Comparison of ENCODE assay signal across 16 cellular contexts in genomic region chr15:31283046-31283445, GRCh38. TPM values are rescaled to one million over a fixed set of nuclear protein-coding genes. Genes with fewer than 3 reads are reported as not detected.
DNase-seq lines count a peak whose midpoint lies in the region; ATAC-seq, FAIRE-seq and TF ChIP-seq lines count a peak whose summit lies in the region.
"Had no signal": no experiment of that assay in that cellular context is flagged by ENCODE, and none has a peak within 500 bp of the region (broad histone marks: within the 10 kb centered on the region; RNA-seq: fewer than 3 reads in every experiment).

No MANE protein-coding gene starts in this region.

- H3K4me3 Mint-ChIP-seq in activated CD8-positive, alpha-beta memory T cell treated with anti-CD3 and anti-CD28 coated beads, Interleukin-2, amount 10 ng/mL, durations not matched to agents 7 days and 5 days: no peak overlapping the region
- H3K4me3 Mint-ChIP-seq in progenitor cell of endocrine pancreas (ENCODE audit: low read depth): no peak overlapping the region
- H3K4me3 Mint-ChIP-seq: CD8-positive, alpha-beta memory T cell; H9 had no signal

- peaks cover 4% of the 10 kb centered on the region for H3K9me1 ChIP-seq in K562 (ENCODE audit: control insufficient read depth, insufficient read depth, low read length)

- DNase-seq in activated CD8-positive, alpha-beta memory T cell treated with anti-CD3 and anti-CD28 coated beads, Interleukin-2, amount 10 ng/mL, durations not matched to agents 7 days and 5 days: peak; percentile 27
- DNase-seq in activated CD8-positive, alpha-beta memory T cell treated with anti-CD3 and anti-CD28 coated beads for 24 hours: no peak
- DNase-seq in K562 (ENCODE audit: extremely low read depth in 1 of 4, low spot score in 3 of 4) (peak in 2 of 4 experiments; percentile 18 to 35), progenitor cell of endocrine pancreas (ENCODE audit: low spot score, unreplicated experiment) (peak; percentile 3), DMS53 treated with DMSO at 0.1 percent for 48 hours (lab: John Stamatoyannopoulos, UW; ENCODE audit: unreplicated experiment) (no peak)
- DNase-seq: AML-193; Caco-2; CD8-positive, alpha-beta memory T cell; GF-D8; GOT3; H9 had no signal

- CTCF ChIA-PET in activated CD8-positive, alpha-beta memory T cell treated with anti-CD3 and anti-CD28 coated beads, Interleukin-2, amount 10 ng/mL, durations not matched to agents 7 days and 5 days (lab: Charles Lee): no interaction called here
- CTCF ChIA-PET in K562 (lab: Yijun Ruan, JAX; ENCODE audit: low intra/inter-chr PET ratio): no interaction called here

- no peak overlapping the region for H3K27ac Mint-ChIP-seq in activated CD8-positive, alpha-beta memory T cell treated with anti-CD3 and anti-CD28 coated beads, Interleukin-2, amount 10 ng/mL, durations not matched to agents 7 days and 5 days
- no peak overlapping the region for H3K27ac Mint-ChIP-seq in progenitor cell of endocrine pancreas
- H3K27ac Mint-ChIP-seq: CD8-positive, alpha-beta memory T cell; H9 had no signal

- POLR2A ChIA-PET in K562 (lab: Yijun Ruan, JAX): no interaction called here

- peak; percentile 6 for FAIRE-seq in K562 (lab: Jason Lieb, UNC)
- FAIRE-seq: HTR-8/SVneo had no signal

- no peak overlapping the region for H3K9ac ChIP-seq in K562 (ENCODE audit: insufficient read depth in 1 of 2, low read depth in 2 of 2, low read length in 2 of 2)
- H3K9ac ChIP-seq: BLaER1 had no signal

- ATAC-seq in activated CD8-positive, alpha-beta memory T cell treated with anti-CD3 and anti-CD28 coated beads, Interleukin-2, amount 10 ng/mL, durations not matched to agents 7 days and 5 days: no peak
- ATAC-seq in K562 (peak; percentile 51; the same call in 1 of the 3 replicates), GM21526 (IDR thresholded peaks at IDR 0.05; ENCODE audit: low FRiP score, unreplicated experiment) (no peak), GM19463 (IDR thresholded peaks at IDR 0.05; ENCODE audit: unreplicated experiment) (no peak)

- TF ChIP-seq RAD21 in K562 (CRISPR knock-in tag; conservative IDR thresholded peaks at IDR 0.05 in 1 of 2, IDR thresholded peaks at IDR 0.05 in 1 of 2): no peak

- H3K4me1 ChIP-seq in K562 (replicated peaks in 1 of 2; ENCODE audit: control insufficient read depth in 2 of 2, insufficient read depth in 2 of 2, low read length in 2 of 2): peaks cover 0 to 7% of the 10 kb centered on the region in 2 experiments; a peak in 2 of 5 replicates
- H3K4me1 ChIP-seq: Caco-2 had no signal

- H3K9me3 ChIP-seq in K562 (replicated peaks; ENCODE audit: control insufficient read depth, insufficient read depth, low read depth, low read length): no peaks in the 10 kb centered on the region

- TF ChIP-seq CTCF in K562 (IDR thresholded peaks at IDR 0.05 in 2 of 3, conservative IDR thresholded peaks at IDR 0.05 in 1 of 3; ENCODE audit: insufficient read depth in 2 of 3, low read depth in 1 of 3, low read length in 3 of 3) (no peak), progenitor cell of endocrine pancreas (IDR thresholded peaks at IDR 0.05; ENCODE audit: unreplicated experiment) (no peak)

- H3K4me3 ChIP-seq in K562: no peak overlapping the region
- H3K4me3 ChIP-seq: BLaER1 had no signal

- no peak overlapping the region for H3K4me2 ChIP-seq in K562 (ENCODE audit: insufficient read depth, low read length)
- H3K4me2 ChIP-seq: BLaER1 had no signal

- H3K27me3 Mint-ChIP-seq in activated CD8-positive, alpha-beta memory T cell treated with anti-CD3 and anti-CD28 coated beads, Interleukin-2, amount 10 ng/mL, durations not matched to agents 7 days and 5 days: no peaks in the 10 kb centered on the region
- H3K27me3 Mint-ChIP-seq in progenitor cell of endocrine pancreas: no peaks in the 10 kb centered on the region
- H3K27me3 Mint-ChIP-seq: CD8-positive, alpha-beta memory T cell had no signal

- peaks cover 2 to 23% of the 10 kb centered on the region in 2 experiments; a peak in 3 of 5 replicates for H3K27me3 ChIP-seq in K562 (ENCODE audit: control insufficient read depth in 2 of 2, insufficient read depth in 2 of 2, low read length in 2 of 2)
- H3K27me3 ChIP-seq: BLaER1 had no signal

- intact Hi-C loops in K562 (cut with micrococcal nuclease): no loop called here

- no peak for TF ChIP-seq POLR2A in K562 (conservative IDR thresholded peaks at IDR 0.05)

- BruUV-seq in K562 (replicated peaks; lab: Mats Ljungman, UMichigan): no TSS peak

- no peaks in the 10 kb centered on the region; the same call in 1 of the 2 replicates for H4K20me1 ChIP-seq in K562 (replicated peaks; ENCODE audit: control insufficient read depth, insufficient read depth, low read length)
- H4K20me1 ChIP-seq: BLaER1 had no signal

- no peaks in the 10 kb centered on the region for H3K79me2 ChIP-seq in K562 (ENCODE audit: control insufficient read depth, insufficient read depth, low read length)

- H3K36me3 ChIP-seq in K562 (ENCODE audit: control insufficient read depth, insufficient read depth, low read length): no peaks in the 10 kb centered on the region
- H3K36me3 ChIP-seq: BLaER1 had no signal

- no peaks in the 10 kb centered on the region for H3K4me1 Mint-ChIP-seq in activated CD8-positive, alpha-beta memory T cell treated with anti-CD3 and anti-CD28 coated beads, Interleukin-2, amount 10 ng/mL, durations not matched to agents 7 days and 5 days
- peaks cover 10% of the 10 kb centered on the region for H3K4me1 Mint-ChIP-seq in progenitor cell of endocrine pancreas (ENCODE audit: low read depth)

- 0% methylated on average over 4 of the region's 4 CpGs for WGBS in K562 (ENCODE audit: insufficient coverage, low coverage, missing lambda C conversion rate)

- H3K9me3 Mint-ChIP-seq in activated CD8-positive, alpha-beta memory T cell treated with anti-CD3 and anti-CD28 coated beads, Interleukin-2, amount 10 ng/mL, durations not matched to agents 7 days and 5 days (ENCODE audit: low read depth): no peaks in the 10 kb centered on the region
- H3K9me3 Mint-ChIP-seq in progenitor cell of endocrine pancreas (ENCODE audit: low read depth): peaks cover 8% of the 10 kb centered on the region

- in situ Hi-C loops in K562 (cut with MboI): no loop called here

- H3K27ac ChIP-seq in K562 (ENCODE audit: extremely low read depth, low read depth, low read length): no peak overlapping the region
- H3K27ac ChIP-seq: 22Rv1, BLaER1 had no signal

- H2AFZ ChIP-seq in K562 (ENCODE audit: low read depth, low read length): no peak overlapping the region

- peaks cover 7% of the 10 kb centered on the region for H3K36me3 Mint-ChIP-seq in activated CD8-positive, alpha-beta memory T cell treated with anti-CD3 and anti-CD28 coated beads, Interleukin-2, amount 10 ng/mL, durations not matched to agents 7 days and 5 days
- no peaks in the 10 kb centered on the region for H3K36me3 Mint-ChIP-seq in progenitor cell of endocrine pancreas (ENCODE audit: insufficient read depth)

- TF ChIP-seq EP300 in K562 (IDR thresholded peaks at IDR 0.05; ENCODE audit: low read length): no peak; the same call in 1 of the 2 replicates

TF ChIP-seq in K562, 482 proteins besides CTCF, POLR2A, EP300 and RAD21 (continues in another document):
- peak; percentile 70 for TF ChIP-seq ARID1B (IDR thresholded peaks at IDR 0.05)
- 0 out of 2 replicates have a peak, but pooled peaks have one; percentile 33 for TF ChIP-seq SMARCA4 (IDR thresholded peaks at IDR 0.05)
- TF ChIP-seq NFIX (CRISPR knock-in tag; IDR thresholded peaks at IDR 0.05; ENCODE audit: low read depth): no peak
- no peak for TF ChIP-seq U2AF1 (optimal IDR thresholded peaks at IDR 0.05; ENCODE audit: low read depth, low read length)
- no peak for TF ChIP-seq RNF219 (CRISPR knock-in tag; IDR thresholded peaks at IDR 0.05)
- TF ChIP-seq TAL1 (IDR thresholded peaks at IDR 0.05): peak; percentile 56
- TF ChIP-seq CBFA2T3 (IDR thresholded peaks at IDR 0.05): peak; percentile 66
- TF ChIP-seq TCF3 (CRISPR knock-in tag; IDR thresholded peaks at IDR 0.05): peak; percentile 68
- TF ChIP-seq HDAC8 (tag; IDR thresholded peaks at IDR 0.05): no peak
- peak; percentile 41 for TF ChIP-seq DPF2 (IDR thresholded peaks at IDR 0.05)
- no peak for TF ChIP-seq ZBED1 (IDR thresholded peaks at IDR 0.05)

RNA-seq across cellular contexts. Expression of gene KLF13, which starts 43.6 kb away (rescaled TPM):
- 100 to 1,000 TPM; 163 to 206 TPM for total RNA-seq in activated CD8-positive, alpha-beta memory T cell treated with anti-CD3 and anti-CD28 coated beads, Interleukin-2, amount 10 ng/mL, durations not matched to agents 7 days and 5 days
- total RNA-seq in K562 (2011; cell fraction: chromatin; rRNA removed; ENCODE audit: low replicate concordance): 3.0 and 4.1 TPM in 2 replicates
- total RNA-seq in K562 (2011; cell fraction: nucleolus; rRNA removed): 3.0 and 4.2 TPM in 2 replicates
- total RNA-seq in K562 (2011; cell fraction: nucleoplasm; rRNA removed): 6.4 and 7.3 TPM in 2 replicates
- total RNA-seq in K562 (2014; rRNA removed): 6.4 and 6.5 TPM in 2 replicates
- 8.1 and 9.6 TPM in 2 replicates for total RNA-seq in K562 (2014; rRNA removed; fragmentation: Illumina TruSeq; extraction: Trizol)
- 4.5 and 6.1 TPM in 2 replicates for total RNA-seq in K562 (2015; rRNA removed; fragmentation: Illumina TruSeq; extraction: Trizol)
- total RNA-seq in K562 (2021): 10.5 and 13.6 TPM in 2 replicates
- 4.1 and 4.8 TPM in 2 replicates for polyA plus RNA-seq in K562 (2011; rRNA removed)
- 2.1 and 2.7 TPM in 2 replicates for polyA plus RNA-seq in K562 (2011; cell fraction: cytosol; rRNA removed)
- polyA plus RNA-seq in K562 (2011; cell fraction: nucleus; rRNA removed): 1.3 and 2.2 TPM in 2 replicates
- 6.4 and 7.3 TPM in 2 replicates for polyA plus RNA-seq in K562 (2012)
- 5.9 TPM in 2 replicates for polyA plus RNA-seq in K562 (2014; fragmentation: Illumina TruSeq; extraction: Trizol)
- polyA plus RNA-seq in K562 (2014; fragmentation: Nextera tagmentation; extraction: Ambion mirVana): 1 to 10 TPM; 1.8 to 2.2 TPM
- 3.0 and 3.3 TPM in 2 replicates for polyA plus RNA-seq in K562 (2014; rRNA removed)
- polyA minus RNA-seq in K562 (2011; rRNA and poly(A)+ RNA removed): 4.6 and 5.4 TPM in 2 replicates
- polyA minus RNA-seq in K562 (2011; cell fraction: cytosol; rRNA and poly(A)+ RNA removed): 3.5 and 4.4 TPM in 2 replicates
- polyA minus RNA-seq in K562 (2011; cell fraction: nucleus; rRNA and poly(A)+ RNA removed): 1.00 and 1.3 TPM in 2 replicates
- 26.9 and 34.0 TPM in 2 replicates for total RNA-seq in progenitor cell of endocrine pancreas

Comparison
In these comparisons a context has a peak if more than half of its experiments do, and no peak if none do; other contexts are left out.
1. DNase-seq: peak in activated CD8-positive, alpha-beta memory T cell treated with anti-CD3 and anti-CD28 coated beads, Interleukin-2, amount 10 ng/mL, durations not matched to agents 7 days and 5 days (single experiment) and progenitor cell of endocrine pancreas (single experiment); none in activated CD8-positive, alpha-beta memory T cell treated with anti-CD3 and anti-CD28 coated beads for 24 hours (single experiment) and DMS53 treated with DMSO at 0.1 percent for 48 hours (single experiment).